11 cellular contexts compared by ENCODE assay signal in the genomic region with DNA sequence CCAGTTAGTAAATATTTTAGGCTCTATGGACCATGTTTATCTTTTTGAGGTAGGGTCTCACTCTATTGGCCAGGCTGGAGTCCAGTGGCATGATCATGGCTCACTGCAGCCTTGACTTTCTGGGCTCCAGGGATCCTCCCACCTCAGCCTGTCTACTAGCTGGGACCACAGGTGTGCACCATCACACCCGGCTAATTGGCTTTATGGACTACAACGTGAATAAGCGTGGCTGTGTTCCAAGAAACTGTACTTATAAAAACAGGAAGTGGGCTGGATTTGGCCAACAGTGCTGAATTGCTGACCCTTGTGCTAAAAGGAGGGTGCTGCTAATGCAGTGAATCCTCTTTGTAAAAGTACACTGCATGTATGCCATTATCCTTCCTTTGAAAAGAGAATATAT.
A peak's percentile ranks its signal among the peaks of the same experiment; 100 is the strongest.
DNase-seq lines count a peak whose midpoint lies in the region; ATAC-seq, FAIRE-seq and TF ChIP-seq lines count a peak whose summit lies in the region.
"Had no signal": no experiment of that assay in that cellular context is flagged by ENCODE, and none has a peak within 500 bp of the region (broad histone marks: within the 10 kb centered on the region; RNA-seq: fewer than 3 reads in every experiment).

No MANE protein-coding gene starts in this region.

- no peak overlapping the region for H3K4me3 ChIP-seq in right lobe of liver
- H3K4me3 ChIP-seq in HepG2 (replicated peaks in 1 of 3; ENCODE audit: insufficient read depth in 1 of 3, low read depth in 2 of 3, low read length in 3 of 3): no peak overlapping the region
- H3K4me3 ChIP-seq in colonic mucosa: no peak overlapping the region
- H3K4me3 ChIP-seq in naive thymus-derived CD4-positive, alpha-beta T cell (ENCODE audit: low read length): no peak overlapping the region

- H3K4me1 ChIP-seq in right lobe of liver: peaks cover 0 to 4% (median 0%) of the 10 kb centered on the region in 4 donors
- peaks cover 9% of the 10 kb centered on the region; the same call in 1 of the 2 replicates for H3K4me1 ChIP-seq in HepG2 (ENCODE audit: insufficient read depth, low read length)
- no peaks in the 10 kb centered on the region for H3K4me1 ChIP-seq in colonic mucosa
- no peaks in the 10 kb centered on the region for H3K4me1 ChIP-seq in naive thymus-derived CD4-positive, alpha-beta T cell (ENCODE audit: control insufficient read depth in 2 of 2, insufficient read depth in 2 of 2, low read length in 2 of 2)

- TF ChIP-seq EP300 in HepG2 (IDR thresholded peaks at IDR 0.05; ENCODE audit: low read depth in 2 of 2, low read length in 2 of 2) (no peak), HepG2 (CRISPR knock-in tag; IDR thresholded peaks at IDR 0.05; ENCODE audit: borderline replicate concordance) (no peak)

- H3K27me3 ChIP-seq in right lobe of liver: no peaks in the 10 kb centered on the region
- no peaks in the 10 kb centered on the region; a peak in 1 of 5 replicates for H3K27me3 ChIP-seq in HepG2 (ENCODE audit: control insufficient read depth in 1 of 2, insufficient read depth in 2 of 2, low read length in 2 of 2)
- H3K27me3 ChIP-seq in colonic mucosa: no peaks in the 10 kb centered on the region
- peaks cover 0 to 3% of the 10 kb centered on the region in 2 donors for H3K27me3 ChIP-seq in naive thymus-derived CD4-positive, alpha-beta T cell (ENCODE audit: control insufficient read depth in 2 of 2, insufficient read depth in 2 of 2, low read length in 2 of 2)

- no peak overlapping the region for H3K4me3 Mint-ChIP-seq in natural killer cell treated with Interleukin-12 subunit alpha and Interleukin-12 subunit beta and Interleukin-15 and Interleukin-18, amount 100 ng/mL, for 72 hours
- H3K4me3 Mint-ChIP-seq in naive thymus-derived CD4-positive, alpha-beta T cell: no peak overlapping the region

- no peaks in the 10 kb centered on the region for H3K9me3 Mint-ChIP-seq in natural killer cell treated with Interleukin-12 subunit alpha and Interleukin-12 subunit beta and Interleukin-15 and Interleukin-18, amount 100 ng/mL, for 72 hours
- H3K9me3 Mint-ChIP-seq in naive thymus-derived CD4-positive, alpha-beta T cell: peaks cover 0 to 3% (median 0%) of the 10 kb centered on the region in 11 donors

- H3K9ac ChIP-seq in HepG2 (ENCODE audit: insufficient read depth, low read depth, low read length) (no peak overlapping the region), colonic mucosa (ENCODE audit: low read depth in 2 of 2, low read length in 2 of 2) (no peak overlapping the region)

- H3K4me2 ChIP-seq in HepG2 (ENCODE audit: low read depth, low read length): no peak overlapping the region

- H4K20me1 ChIP-seq in HepG2 (ENCODE audit: insufficient read depth, low read length): no peaks in the 10 kb centered on the region

- FAIRE-seq in HepG2 (lab: Jason Lieb, UNC): no peak

- H3K27me3 Mint-ChIP-seq in natural killer cell treated with Interleukin-12 subunit alpha and Interleukin-12 subunit beta and Interleukin-15 and Interleukin-18, amount 100 ng/mL, for 72 hours: peaks cover 44 to 55% of the 10 kb centered on the region in 2 donors
- peaks cover 48 to 61% (median 53%) of the 10 kb centered on the region in 5 donors for H3K27me3 Mint-ChIP-seq in naive thymus-derived CD4-positive, alpha-beta T cell

- TF ChIP-seq CTCF in right lobe of liver (IDR thresholded peaks at IDR 0.05) (no peak), HepG2 (CRISPR knock-in tag; IDR thresholded peaks at IDR 0.05) (no peak), colonic mucosa (IDR thresholded peaks at IDR 0.05) (no peak)

- no peak overlapping the region for H3K27ac ChIP-seq in right lobe of liver
- no peak overlapping the region for H3K27ac ChIP-seq in HepG2 (ENCODE audit: extremely low read length, insufficient read depth, low read length)
- no peak overlapping the region for H3K27ac ChIP-seq in colonic mucosa
- H3K27ac ChIP-seq in naive thymus-derived CD4-positive, alpha-beta T cell (ENCODE audit: low read depth, low read length): no peak overlapping the region

- H3K9me3 ChIP-seq in right lobe of liver (no peaks in the 10 kb centered on the region), HepG2 (ENCODE audit: low read length) (no peaks in the 10 kb centered on the region), colonic mucosa (no peaks in the 10 kb centered on the region)
- no peaks in the 10 kb centered on the region for H3K9me3 ChIP-seq in naive thymus-derived CD4-positive, alpha-beta T cell (ENCODE audit: control insufficient read depth in 2 of 3, low read length in 3 of 3)

- TF ChIP-seq POLR2A in right lobe of liver (IDR thresholded peaks at IDR 0.05) (no peak), HepG2 (IDR thresholded peaks at IDR 0.05; ENCODE audit: insufficient read depth in 1 of 2, low read depth in 2 of 2, low read length in 2 of 2) (no peak)

- POLR2A ChIA-PET in HepG2 (lab: Yijun Ruan, JAX): no interaction called here
- POLR2A ChIA-PET in naive thymus-derived CD4-positive, alpha-beta T cell (lab: Charles Lee): no interaction called here

- no peaks in the 10 kb centered on the region for H3K36me3 ChIP-seq in right lobe of liver
- no peaks in the 10 kb centered on the region for H3K36me3 ChIP-seq in HepG2 (replicated peaks in 1 of 2; ENCODE audit: control insufficient read depth in 1 of 2, insufficient read depth in 2 of 2, low read length in 2 of 2)
- H3K36me3 ChIP-seq in colonic mucosa: no peaks in the 10 kb centered on the region
- H3K36me3 ChIP-seq in naive thymus-derived CD4-positive, alpha-beta T cell (ENCODE audit: control insufficient read depth in 2 of 3, insufficient read depth in 3 of 3, low read length in 3 of 3): no peaks in the 10 kb centered on the region

- no peak for DNase-seq in right lobe of liver
- DNase-seq in HepG2 (ENCODE audit: low spot score): no peak
- DNase-seq in NCI-H774 (lab: John Stamatoyannopoulos, UW): peak; percentile 82
- DNase-seq in colonic mucosa: peak; percentile 22
- DNase-seq in natural killer cell treated with Interleukin-12 subunit alpha and Interleukin-12 subunit beta and Interleukin-15 and Interleukin-18, amount 100 ng/mL, for 72 hours (ENCODE audit: low spot score): no peak
- DNase-seq in naive thymus-derived CD4-positive, alpha-beta T cell: no peak
- no peak for DNase-seq in Right ventricle myocardium inferior (ENCODE audit: missing footprints)
- DNase-seq: activated effector memory CD4-positive, alpha-beta T cell treated with Interleukin-2 at 50 U/mL for 16 hours; AML-193; H7 had no signal

- H3K27ac Mint-ChIP-seq in natural killer cell treated with Interleukin-12 subunit alpha and Interleukin-12 subunit beta and Interleukin-15 and Interleukin-18, amount 100 ng/mL, for 72 hours: no peak overlapping the region
- H3K27ac Mint-ChIP-seq in naive thymus-derived CD4-positive, alpha-beta T cell: no peak overlapping the region

- H3K79me2 ChIP-seq in HepG2 (ENCODE audit: insufficient read depth, low read length): no peaks in the 10 kb centered on the region

- BruUV-seq in HepG2 (replicated peaks; lab: Mats Ljungman, UMichigan): no TSS peak

- peaks cover 0 to 3% of the 10 kb centered on the region in 2 donors for H3K4me1 Mint-ChIP-seq in natural killer cell treated with Interleukin-12 subunit alpha and Interleukin-12 subunit beta and Interleukin-15 and Interleukin-18, amount 100 ng/mL, for 72 hours (ENCODE audit: low read depth in 2 of 2)
- H3K4me1 Mint-ChIP-seq in naive thymus-derived CD4-positive, alpha-beta T cell: peaks cover 0 to 4% (median 0%) of the 10 kb centered on the region in 7 donors

- ATAC-seq in right lobe of liver (peak in 3 of 4 donors; percentile 20 to 37 (median 28)), HepG2 (no peak), HG02623 (IDR thresholded peaks at IDR 0.05; ENCODE audit: unreplicated experiment) (no peak), Right ventricle myocardium inferior (no peak)
- no peak for ATAC-seq in natural killer cell treated with Interleukin-12 subunit alpha and Interleukin-12 subunit beta and Interleukin-15 and Interleukin-18, amount 100 ng/mL, for 72 hours
- ATAC-seq in naive thymus-derived CD4-positive, alpha-beta T cell: no peak

- intact Hi-C loops in right lobe of liver (cut with DNase I): no loop called here
- intact Hi-C loops in HepG2 (cut with micrococcal nuclease; ENCODE audit: unreplicated experiment): no loop called here
- intact Hi-C loops in colonic mucosa (cut with DNase I): no loop called here
- intact Hi-C loops in naive thymus-derived CD4-positive, alpha-beta T cell (cut with micrococcal nuclease): no loop called here
- intact Hi-C loops in Right ventricle myocardium inferior (cut with DNase I): loop anchor here (5.0 to 10.0 kb wide), 2 partner anchors 264 to 284 kb away; no protein-coding TSS in a partner anchor

- in situ Hi-C loops in HepG2 (cut with HindIII; ENCODE audit: extremely low pct_ligation_motif_present, low pct_unique_long_range_greater_than_20kb): no loop called here

- no peak overlapping the region for H2AFZ ChIP-seq in HepG2 (ENCODE audit: low read length)

- WGBS in right lobe of liver (ENCODE audit: insufficient coverage, low coverage, low lambda C conversion rate, missing lambda C conversion rate): no CpG with 5 or more reads among the region's 3 CpGs
- 4% methylated on average over 3 of the region's 3 CpGs for WGBS in HepG2 (ENCODE audit: low lambda C conversion rate)

- TF ChIP-seq RAD21 in HepG2 (CRISPR knock-in tag; IDR thresholded peaks at IDR 0.05): no peak

- H3K36me3 Mint-ChIP-seq in natural killer cell treated with Interleukin-12 subunit alpha and Interleukin-12 subunit beta and Interleukin-15 and Interleukin-18, amount 100 ng/mL, for 72 hours: no peaks in the 10 kb centered on the region
- H3K36me3 Mint-ChIP-seq in naive thymus-derived CD4-positive, alpha-beta T cell: no peaks in the 10 kb centered on the region

- CTCF ChIA-PET in HepG2 (lab: Yijun Ruan, JAX; ENCODE audit: low intra/inter-chr PET ratio, low total read pairs): no interaction called here
- CTCF ChIA-PET in naive thymus-derived CD4-positive, alpha-beta T cell (lab: Charles Lee): no interaction called here

TF ChIP-seq in HepG2, 621 proteins besides CTCF, POLR2A, EP300 and RAD21:
- TF ChIP-seq STAT5B (CRISPR knock-in tag; IDR thresholded peaks at IDR 0.05) (no peak), ZNF780A (CRISPR knock-in tag; IDR thresholded peaks at IDR 0.05) (no peak), ZNF768 (CRISPR knock-in tag; IDR thresholded peaks at IDR 0.05) (no peak), ZNF33A (CRISPR knock-in tag; IDR thresholded peaks at IDR 0.05; ENCODE audit: borderline replicate concordance) (no peak)
- TF ChIP-seq, protein P1, sequence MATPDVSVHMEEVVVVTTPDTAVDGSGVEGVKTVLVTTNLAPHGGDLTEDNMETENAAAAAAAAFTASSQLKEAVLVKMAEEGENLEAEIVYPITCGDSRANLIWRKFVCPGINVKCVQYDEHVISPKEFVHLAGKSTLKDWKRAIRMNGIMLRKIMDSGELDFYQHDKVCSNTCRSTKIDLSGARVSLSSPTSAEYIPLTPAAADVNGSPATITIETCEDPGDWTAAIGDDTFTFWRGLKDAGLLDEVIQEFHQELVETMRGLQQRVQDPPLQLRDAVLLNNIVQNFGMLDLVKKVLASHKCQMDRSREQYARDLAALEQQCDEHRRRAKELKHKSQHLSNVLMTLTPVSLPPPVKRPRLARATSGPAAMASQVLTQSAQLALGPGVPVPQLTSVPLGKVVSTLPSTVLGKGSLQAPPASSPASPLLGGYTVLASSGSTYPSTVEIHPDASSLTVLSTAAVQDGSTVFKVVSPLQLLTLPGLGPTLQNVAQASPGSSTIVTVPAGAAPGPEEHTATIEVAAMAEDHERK (CRISPR knock-in tag; IDR thresholded peaks at IDR 0.05; ENCODE audit: low read depth): no peak

Comparison
In these comparisons a context has a peak if more than half of its experiments do, and no peak if none do; other contexts are left out.
1. ATAC-seq: peak in right lobe of liver (3 of 4); none in HepG2 (single experiment), HG02623 (single experiment), natural killer cell treated with Interleukin-12 subunit alpha and Interleukin-12 subunit beta and Interleukin-15 and Interleukin-18, amount 100 ng/mL, for 72 hours (0 of 2), naive thymus-derived CD4-positive, alpha-beta T cell (single experiment) and Right ventricle myocardium inferior (single experiment).
2. DNase-seq: peak in NCI-H774 (single experiment) and colonic mucosa (single experiment); none in right lobe of liver (0 of 3), HepG2 (single experiment), natural killer cell treated with Interleukin-12 subunit alpha and Interleukin-12 subunit beta and Interleukin-15 and Interleukin-18, amount 100 ng/mL, for 72 hours (single experiment), naive thymus-derived CD4-positive, alpha-beta T cell (0 of 9) and Right ventricle myocardium inferior (single experiment).